In the genomic region with DNA sequence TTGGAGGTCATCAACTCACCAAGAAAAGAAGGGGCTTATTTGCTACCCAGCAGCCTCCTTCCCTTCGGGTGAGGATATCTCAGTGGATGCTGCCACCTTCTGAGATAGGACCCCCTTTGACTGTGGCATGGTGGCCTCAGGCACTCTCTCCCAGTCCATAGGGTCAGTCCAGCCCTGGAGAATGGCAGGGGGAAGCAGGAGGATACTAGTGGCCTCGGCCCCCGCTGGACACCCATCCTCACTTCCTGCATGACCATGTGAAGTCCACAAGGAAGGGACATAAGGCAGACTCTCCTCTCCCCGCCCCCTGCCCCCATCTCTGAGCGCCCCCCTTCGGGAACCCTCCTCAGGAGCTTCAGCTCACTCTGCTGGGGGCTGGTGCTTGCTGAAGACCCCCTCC, we compare ENCODE assay signal across 24 cellular contexts. TPM values are rescaled to one million over a fixed set of nuclear protein-coding genes. Genes with fewer than 3 reads are reported as not detected.
DNase-seq lines count a peak whose midpoint lies in the region; ATAC-seq and TF ChIP-seq lines count a peak whose summit lies in the region.
"Had no signal": no experiment of that assay in that cellular context is flagged by ENCODE, and none has a peak within 500 bp of the region (broad histone marks: within the 10 kb centered on the region; RNA-seq: fewer than 3 reads in every experiment).

No MANE protein-coding gene starts in this region.

- no peaks in the 10 kb centered on the region for H3K9me3 ChIP-seq in endodermal cell (ENCODE audit: control insufficient read depth, low read length)
- H3K9me3 ChIP-seq: A549, esophagus muscularis mucosa, gastrocnemius medialis, MG63 had no signal

- H3K27ac ChIP-seq in endodermal cell (ENCODE audit: low read depth, low read length) = no peak overlapping the region
- H3K27ac ChIP-seq: gastrocnemius medialis, RWPE1 had no signal

- no peak overlapping the region for H3K4me3 Mint-ChIP-seq in activated T-cell treated with anti-CD3 and anti-CD28 coated beads, Interleukin-2, amount 50 U/mL, for 72 hours
- no peak overlapping the region for H3K4me3 Mint-ChIP-seq in CD14-positive monocyte
- H3K4me3 Mint-ChIP-seq in endodermal cell = no peak overlapping the region
- H3K4me3 Mint-ChIP-seq: neural crest cell had no signal

- peaks cover 33% of the 10 kb centered on the region for H3K4me1 Mint-ChIP-seq in activated T-cell treated with anti-CD3 and anti-CD28 coated beads, Interleukin-2, amount 50 U/mL, for 72 hours (ENCODE audit: low read depth)
- H3K4me1 Mint-ChIP-seq in CD14-positive monocyte = peaks cover 79% of the 10 kb centered on the region
- peaks cover 3% of the 10 kb centered on the region for H3K4me1 Mint-ChIP-seq in endodermal cell
- H3K4me1 Mint-ChIP-seq: neural crest cell had no signal

- no peak for DNase-seq in activated T-cell treated with anti-CD3 and anti-CD28 coated beads, Interleukin-2, amount 50 U/mL, for 72 hours
- DNase-seq in activated T-cell treated with anti-CD3 and anti-CD28 coated beads for 4 hours (no peak), CD14-positive monocyte (ENCODE audit: low spot score) (peak; percentile 45), endodermal cell (peak; percentile 44), posterior vena cava (ENCODE audit: low spot score) (peak; percentile 68)
- DNase-seq: activated CD4-positive, CD25-positive, alpha-beta regulatory T cell; central memory CD4-positive, alpha-beta T cell; DMS 273 treated with DMSO at 0.1 percent for 48 hours; mesendoderm; MG63; NCI-H1417 treated with DMSO at 0.1 percent for 48 hours; NCI-H524 treated with DMSO at 0.1 percent for 48 hours had no signal

- H3K9me3 Mint-ChIP-seq in activated T-cell treated with anti-CD3 and anti-CD28 coated beads, Interleukin-2, amount 50 U/mL, for 72 hours = no peaks in the 10 kb centered on the region
- no peaks in the 10 kb centered on the region for H3K9me3 Mint-ChIP-seq in CD14-positive monocyte
- H3K9me3 Mint-ChIP-seq in endodermal cell = no peaks in the 10 kb centered on the region
- H3K9me3 Mint-ChIP-seq: activated T-helper 2 cell treated with anti-CD3 and anti-CD28 coated beads, Interferon-gamma antibody, Interleukin-2, Interleukin-4, amounts not matched to agents 10 μg/mL and 5 μg/mL and 100 μg/mL, durations not matched to agents 14 hours and 24 hours and 36 hours; neural crest cell had no signal

- no peaks in the 10 kb centered on the region for H3K36me3 Mint-ChIP-seq in activated T-cell treated with anti-CD3 and anti-CD28 coated beads, Interleukin-2, amount 50 U/mL, for 72 hours (ENCODE audit: insufficient read depth in 2 of 2)
- H3K36me3 Mint-ChIP-seq in CD14-positive monocyte (peaks cover 36 to 55% of the 10 kb centered on the region in 2 donors), endodermal cell (ENCODE audit: low read depth) (peaks cover 30% of the 10 kb centered on the region)

- intact Hi-C loops in CD14-positive monocyte (cut with micrococcal nuclease) (loop anchor here in 1 of 2 donors (5.0 kb wide), 1 partner anchor 417 kb away; no protein-coding TSS in a partner anchor), posterior vena cava (cut with DNase I) (no loop called here)

- no peaks in the 10 kb centered on the region for H3K4me1 ChIP-seq in endodermal cell (ENCODE audit: control insufficient read depth, insufficient read depth, low read length)
- H3K4me1 ChIP-seq: gastrocnemius medialis had no signal

- 91% methylated on average over 6 of the region's 6 CpGs; no CpG with 5 or more reads in 1 of the 2 experiments for WGBS in endodermal cell (ENCODE audit: insufficient coverage in 1 of 2, insufficient read length in 1 of 2), 2 experiments

- no peak overlapping the region for H3K4me3 ChIP-seq in endodermal cell (ENCODE audit: low read length)
- H3K4me3 ChIP-seq: A549, esophagus muscularis mucosa, gastrocnemius medialis, MG63 had no signal

- peaks cover 36% of the 10 kb centered on the region for H3K36me3 ChIP-seq in endodermal cell (ENCODE audit: control insufficient read depth, insufficient read depth, low read length)
- H3K36me3 ChIP-seq: gastrocnemius medialis, MG63 had no signal

- H3K9ac ChIP-seq in endodermal cell (ENCODE audit: extremely low read depth, low read length, poor library complexity, severe bottlenecking) = no peak overlapping the region

- no peaks in the 10 kb centered on the region for H3K27me3 ChIP-seq in endodermal cell (ENCODE audit: control insufficient read depth, insufficient read depth, low read length, poor library complexity, severe bottlenecking)
- H3K27me3 ChIP-seq: esophagus muscularis mucosa, gastrocnemius medialis, MG63 had no signal

- no peak for ATAC-seq in activated T-cell treated with anti-CD3 and anti-CD28 coated beads, Interleukin-2, amount 50 U/mL, for 72 hours (replicated peaks in 1 of 2)
- no peak for ATAC-seq in GM18867 (IDR thresholded peaks at IDR 0.05; ENCODE audit: unreplicated experiment)
- no peak for ATAC-seq in GM18873 (IDR thresholded peaks at IDR 0.05; ENCODE audit: low FRiP score, unreplicated experiment)
- ATAC-seq in HG02571 (IDR thresholded peaks at IDR 0.05; ENCODE audit: unreplicated experiment) = no peak
- ATAC-seq: A549, gastrocnemius medialis had no signal

- TF ChIP-seq CTCF in CD14-positive monocyte (IDR thresholded peaks at IDR 0.05) (no peak), endodermal cell (conservative IDR thresholded peaks at IDR 0.05) (no peak)

- peak overlapping the region; percentile 86 for H3K27ac Mint-ChIP-seq in activated T-cell treated with anti-CD3 and anti-CD28 coated beads, Interleukin-2, amount 50 U/mL, for 72 hours
- H3K27ac Mint-ChIP-seq in CD14-positive monocyte = peak overlapping the region; percentile 68 to 91 (median 85)
- H3K27ac Mint-ChIP-seq in endodermal cell = no peak overlapping the region
- H3K27ac Mint-ChIP-seq: activated T-helper 2 cell treated with anti-CD3 and anti-CD28 coated beads, Interferon-gamma antibody, Interleukin-2, Interleukin-4, amounts not matched to agents 10 μg/mL and 5 μg/mL and 100 μg/mL, durations not matched to agents 14 hours and 24 hours and 36 hours had no signal

- no peaks in the 10 kb centered on the region for H3K27me3 Mint-ChIP-seq in activated T-cell treated with anti-CD3 and anti-CD28 coated beads, Interleukin-2, amount 50 U/mL, for 72 hours (ENCODE audit: low read depth)
- H3K27me3 Mint-ChIP-seq in CD14-positive monocyte (ENCODE audit: low read depth in 3 of 3) = peaks cover 0 to 7% (median 1%) of the 10 kb centered on the region in 3 donors
- no peaks in the 10 kb centered on the region for H3K27me3 Mint-ChIP-seq in endodermal cell (ENCODE audit: insufficient read depth)

RNA-seq across cellular contexts. Expression of a gene that starts 24.4 kb away (rescaled TPM):
- total RNA-seq in activated T-cell treated with anti-CD3 and anti-CD28 coated beads, Interleukin-2, amount 50 U/mL, for 72 hours = under 1 TPM; 0.07 to 0.14 TPM
- polyA plus RNA-seq in CD14-positive monocyte = not detected
- total RNA-seq in endodermal cell = under 1 TPM in 1 of 2 donors, not detected in 1; 0.13 TPM
- 0.28 TPM for polyA plus RNA-seq in endodermal cell (2013, experiment 1 of 2)
- 0.21 TPM for polyA plus RNA-seq in endodermal cell (2013, experiment 2 of 2)
- under 1 TPM; 0.46 to 0.67 TPM for total RNA-seq in posterior vena cava
- total RNA-seq: gastrocnemius medialis, urinary bladder had no signal
- polyA plus RNA-seq: aorta, BJ had no signal

Comparison
In these comparisons a context has a peak if more than half of its experiments do, and no peak if none do; other contexts are left out.
1. DNase-seq: peak in CD14-positive monocyte (single experiment), endodermal cell (single experiment) and posterior vena cava (single experiment); none in activated T-cell treated with anti-CD3 and anti-CD28 coated beads, Interleukin-2, amount 50 U/mL, for 72 hours (0 of 2) and activated T-cell treated with anti-CD3 and anti-CD28 coated beads for 4 hours (single experiment).